ENCODE assay signal across 22 cellular contexts in genomic region chr13:44384778-44385177, GRCh38. TPM values are rescaled to one million over a fixed set of nuclear protein-coding genes. Genes with fewer than 3 reads are reported as not detected.
"Had no signal": no experiment of that assay in that cellular context is flagged by ENCODE, and none has a peak within 500 bp of the region (broad histone marks: within the 10 kb centered on the region; RNA-seq: fewer than 3 reads in every experiment).

No MANE protein-coding gene starts in this region.

- H3K27me3 ChIP-seq: heart left ventricle, neural progenitor cell, sigmoid colon, spleen, suprapubic skin, tibial nerve, uterus had no signal

- H3K27ac ChIP-seq: lower lobe of right lung, neural progenitor cell, neutrophil, psoas muscle, sigmoid colon, spleen, suprapubic skin, tibial nerve, uterus had no signal

- H3K4me3 ChIP-seq: heart left ventricle, lower lobe of right lung, neural progenitor cell, psoas muscle, sigmoid colon, spleen, suprapubic skin, tibial nerve, uterus had no signal

- H3K36me3 ChIP-seq: lower lobe of right lung, neural progenitor cell, neutrophil, sigmoid colon, spleen, suprapubic skin, uterus had no signal

- H3K9me3 ChIP-seq: heart left ventricle, lower lobe of right lung, neutrophil, psoas muscle, sigmoid colon, spleen, suprapubic skin, tibial nerve, uterus had no signal

- H3K4me1 ChIP-seq: psoas muscle, sigmoid colon, spleen, tibial nerve, uterus had no signal

- DNase-seq: heart left ventricle; immature natural killer cell; kidney; left colon; left ventricle myocardium superior; lower lobe of right lung; mammary epithelial cell; mesenchymal stem cell; naive thymus-derived CD8-positive, alpha-beta T cell; occipital lobe; psoas muscle; sigmoid colon; small intestine; spleen; stimulated activated CD4-positive, alpha-beta T cell treated with anti-CD3 and anti-CD28 coated beads, Interleukin-4, amount 100 ng/mL, for 24 hours; stimulated activated naive CD4-positive, alpha-beta T cell; uterus had no signal

- ATAC-seq: left colon; lower lobe of right lung; naive thymus-derived CD8-positive, alpha-beta T cell; stimulated activated effector memory CD8-positive, alpha-beta T cell treated with anti-CD3 and anti-CD28 coated beads, Interleukin-12 subunit alpha, Interleukin-12 subunit beta, amount 100 ng/mL, for 72 hours had no signal

RNA-seq across cellular contexts. Expression of gene SERP2, which starts 11.2 kb away (rescaled TPM):
- total RNA-seq: naive thymus-derived CD8-positive, alpha-beta T cell had no signal
